In the genomic region with DNA sequence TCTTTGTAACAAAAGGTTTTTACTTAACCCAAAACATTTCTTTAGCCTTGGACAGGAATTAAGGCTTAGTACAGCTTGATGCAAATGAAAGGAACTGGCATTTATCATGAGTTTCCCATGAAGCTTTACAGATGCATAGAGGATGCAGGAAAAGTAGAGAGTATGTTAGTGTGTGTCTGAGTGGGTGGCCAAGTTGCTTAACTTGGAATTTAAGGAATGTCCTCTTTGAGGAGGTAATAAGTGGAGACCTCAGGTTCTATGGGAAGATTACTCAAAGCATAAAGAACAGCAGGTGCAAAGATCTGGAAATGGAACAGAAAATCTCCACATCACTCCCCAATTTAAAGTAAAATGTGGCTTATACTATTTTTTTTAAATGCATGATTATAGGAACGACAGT, we compare ENCODE assay signal across 2 cellular contexts.
A peak's percentile ranks its signal among the peaks of the same experiment; 100 is the strongest.
TF ChIP-seq lines count a peak whose summit lies in the region.

No MANE protein-coding gene starts in this region.

TF ChIP-seq in GM23338, 12 proteins besides CTCF, POLR2A, EP300 and RAD21:
- TF ChIP-seq JUNB (IDR thresholded peaks at IDR 0.05; ENCODE audit: unreplicated experiment), result no peak
- TF ChIP-seq STAT1 (IDR thresholded peaks at IDR 0.05; ENCODE audit: unreplicated experiment), result no peak
- no peak for TF ChIP-seq EZH2 (IDR thresholded peaks at IDR 0.05; ENCODE audit: low read depth, unreplicated experiment)
- TF ChIP-seq, protein P1, sequence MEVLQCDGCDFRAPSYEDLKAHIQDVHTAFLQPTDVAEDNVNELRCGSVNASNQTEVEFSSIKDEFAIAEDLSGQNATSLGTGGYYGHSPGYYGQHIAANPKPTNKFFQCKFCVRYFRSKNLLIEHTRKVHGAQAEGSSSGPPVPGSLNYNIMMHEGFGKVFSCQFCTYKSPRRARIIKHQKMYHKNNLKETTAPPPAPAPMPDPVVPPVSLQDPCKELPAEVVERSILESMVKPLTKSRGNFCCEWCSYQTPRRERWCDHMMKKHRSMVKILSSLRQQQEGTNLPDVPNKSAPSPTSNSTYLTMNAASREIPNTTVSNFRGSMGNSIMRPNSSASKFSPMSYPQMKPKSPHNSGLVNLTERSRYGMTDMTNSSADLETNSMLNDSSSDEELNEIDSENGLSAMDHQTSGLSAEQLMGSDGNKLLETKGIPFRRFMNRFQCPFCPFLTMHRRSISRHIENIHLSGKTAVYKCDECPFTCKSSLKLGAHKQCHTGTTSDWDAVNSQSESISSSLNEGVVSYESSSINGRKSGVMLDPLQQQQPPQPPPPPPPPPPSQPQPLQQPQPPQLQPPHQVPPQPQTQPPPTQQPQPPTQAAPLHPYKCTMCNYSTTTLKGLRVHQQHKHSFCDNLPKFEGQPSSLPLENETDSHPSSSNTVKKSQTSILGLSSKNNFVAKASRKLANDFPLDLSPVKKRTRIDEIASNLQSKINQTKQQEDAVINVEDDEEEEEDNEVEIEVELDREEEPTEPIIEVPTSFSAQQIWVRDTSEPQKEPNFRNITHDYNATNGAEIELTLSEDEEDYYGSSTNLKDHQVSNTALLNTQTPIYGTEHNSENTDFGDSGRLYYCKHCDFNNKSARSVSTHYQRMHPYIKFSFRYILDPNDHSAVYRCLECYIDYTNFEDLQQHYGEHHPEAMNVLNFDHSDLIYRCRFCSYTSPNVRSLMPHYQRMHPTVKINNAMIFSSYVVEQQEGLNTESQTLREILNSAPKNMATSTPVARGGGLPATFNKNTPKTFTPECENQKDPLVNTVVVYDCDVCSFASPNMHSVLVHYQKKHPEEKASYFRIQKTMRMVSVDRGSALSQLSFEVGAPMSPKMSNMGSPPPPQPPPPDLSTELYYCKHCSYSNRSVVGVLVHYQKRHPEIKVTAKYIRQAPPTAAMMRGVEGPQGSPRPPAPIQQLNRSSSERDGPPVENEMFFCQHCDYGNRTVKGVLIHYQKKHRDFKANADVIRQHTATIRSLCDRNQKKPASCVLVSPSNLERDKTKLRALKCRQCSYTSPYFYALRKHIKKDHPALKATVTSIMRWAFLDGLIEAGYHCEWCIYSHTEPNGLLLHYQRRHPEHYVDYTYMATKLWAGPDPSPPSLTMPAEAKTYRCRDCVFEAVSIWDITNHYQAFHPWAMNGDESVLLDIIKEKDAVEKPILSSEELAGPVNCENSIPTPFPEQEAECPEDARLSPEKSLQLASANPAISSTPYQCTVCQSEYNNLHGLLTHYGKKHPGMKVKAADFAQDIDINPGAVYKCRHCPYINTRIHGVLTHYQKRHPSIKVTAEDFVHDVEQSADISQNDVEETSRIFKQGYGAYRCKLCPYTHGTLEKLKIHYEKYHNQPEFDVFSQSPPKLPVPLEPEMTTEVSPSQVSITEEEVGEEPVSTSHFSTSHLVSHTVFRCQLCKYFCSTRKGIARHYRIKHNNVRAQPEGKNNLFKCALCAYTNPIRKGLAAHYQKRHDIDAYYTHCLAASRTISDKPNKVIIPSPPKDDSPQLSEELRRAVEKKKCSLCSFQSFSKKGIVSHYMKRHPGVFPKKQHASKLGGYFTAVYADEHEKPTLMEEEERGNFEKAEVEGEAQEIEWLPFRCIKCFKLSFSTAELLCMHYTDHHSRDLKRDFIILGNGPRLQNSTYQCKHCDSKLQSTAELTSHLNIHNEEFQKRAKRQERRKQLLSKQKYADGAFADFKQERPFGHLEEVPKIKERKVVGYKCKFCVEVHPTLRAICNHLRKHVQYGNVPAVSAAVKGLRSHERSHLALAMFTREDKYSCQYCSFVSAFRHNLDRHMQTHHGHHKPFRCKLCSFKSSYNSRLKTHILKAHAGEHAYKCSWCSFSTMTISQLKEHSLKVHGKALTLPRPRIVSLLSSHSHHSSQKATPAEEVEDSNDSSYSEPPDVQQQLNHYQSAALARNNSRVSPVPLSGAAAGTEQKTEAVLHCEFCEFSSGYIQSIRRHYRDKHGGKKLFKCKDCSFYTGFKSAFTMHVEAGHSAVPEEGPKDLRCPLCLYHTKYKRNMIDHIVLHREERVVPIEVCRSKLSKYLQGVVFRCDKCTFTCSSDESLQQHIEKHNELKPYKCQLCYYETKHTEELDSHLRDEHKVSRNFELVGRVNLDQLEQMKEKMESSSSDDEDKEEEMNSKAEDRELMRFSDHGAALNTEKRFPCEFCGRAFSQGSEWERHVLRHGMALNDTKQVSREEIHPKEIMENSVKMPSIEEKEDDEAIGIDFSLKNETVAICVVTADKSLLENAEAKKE (CRISPR knock-in tag; IDR thresholded peaks at IDR 0.05), result peak; percentile 74
TF ChIP-seq in GM23338: peak in this region for 1.

TF ChIP-seq in H1, 55 proteins besides CTCF, POLR2A, EP300 and RAD21:
- TF ChIP-seq TEAD4 (IDR thresholded peaks at IDR 0.05; ENCODE audit: low read depth, low read length) (peak; percentile 74), ASH2L (IDR thresholded peaks at IDR 0.05; ENCODE audit: low read length) (no peak)
